8 cellular contexts compared by ENCODE assay signal in genomic region chr2:189440947-189441708, GRCh38. TPM values are rescaled to one million over a fixed set of nuclear protein-coding genes. Genes with fewer than 3 reads are reported as not detected.
DNase-seq lines count a peak whose midpoint lies in the region; ATAC-seq, FAIRE-seq and TF ChIP-seq lines count a peak whose summit lies in the region.

WDR75 (plus strand) TSS chr2:189441474; CDS start chr2:189441493, 19 bp downstream.

- TF ChIP-seq CTCF in ascending aorta (IDR thresholded peaks at IDR 0.05) (no peak), right atrium auricular region (IDR thresholded peaks at IDR 0.05) (no peak), psoas muscle (IDR thresholded peaks at IDR 0.05) (peak; percentile 2)

- peaks cover 5 to 14% of the 10 kb centered on the region in 2 donors for H3K4me1 ChIP-seq in ascending aorta
- H3K4me1 ChIP-seq in right atrium auricular region, result peaks cover 0 to 15% of the 10 kb centered on the region in 2 donors
- peaks cover 10% of the 10 kb centered on the region for H3K4me1 ChIP-seq in psoas muscle

- H3K27ac ChIP-seq in ascending aorta (peak within 1 kb of the TSS; percentile 90 to 94), right atrium auricular region (peak within 1 kb of the TSS; percentile 87 to 88), psoas muscle (peak within 1 kb of the TSS; percentile 89)

- H3K36me3 ChIP-seq in ascending aorta (no peaks in the 10 kb centered on the region), right atrium auricular region (no peaks in the 10 kb centered on the region), psoas muscle (ENCODE audit: insufficient read depth in 1 of 2, low read depth in 1 of 2) (peaks cover 0 to 3% of the 10 kb centered on the region in 2 donors)

- intact Hi-C loops in T-helper 2 cell treated with Interferon-gamma antibody and Interleukin-4, amounts not matched to agents 100 ng/mL and 5 ng/mL, for 36 hours (cut with micrococcal nuclease), result loop anchor here (1.0 to 5.0 kb wide), 7 partner anchors 139 to 1440 kb away; partner anchors contain the start of genes ASNSD1, GLS, ORMDL1 and OSGEPL1
- intact Hi-C loops in ascending aorta (cut with DNase I), result no loop called here
- intact Hi-C loops in psoas muscle (cut with DNase I), result no loop called here

- H3K9me3 ChIP-seq in ascending aorta, result no peaks in the 10 kb centered on the region
- H3K9me3 ChIP-seq in right atrium auricular region, result no peaks in the 10 kb centered on the region
- no peaks in the 10 kb centered on the region for H3K9me3 ChIP-seq in psoas muscle

- ATAC-seq in GM18499 (IDR thresholded peaks at IDR 0.05; ENCODE audit: insufficient read depth, unreplicated experiment) (peak; percentile 70), HG02943 (IDR thresholded peaks at IDR 0.05; ENCODE audit: low read depth, unreplicated experiment) (peak; percentile 92), psoas muscle (peak; percentile 98 to 99 (median 98))

- H3K27me3 ChIP-seq in ascending aorta, result no peaks in the 10 kb centered on the region
- H3K27me3 ChIP-seq in right atrium auricular region, result no peaks in the 10 kb centered on the region
- no peaks in the 10 kb centered on the region for H3K27me3 ChIP-seq in psoas muscle (ENCODE audit: insufficient read depth in 3 of 3, low read length in 2 of 3)

- FAIRE-seq in urothelium cell line (lab: Jason Lieb, UNC), result peak; percentile 58

- peak; percentile 48 for DNase-seq in NCI-H187 treated with DMSO at 0.1 percent for 48 hours (lab: John Stamatoyannopoulos, UW)
- peak; percentile 77 to 96 for DNase-seq in ascending aorta (ENCODE audit: low spot score in 2 of 2)
- peak; percentile 94 for DNase-seq in right atrium auricular region (ENCODE audit: low spot score)
- peak; percentile 94 to 95 for DNase-seq in psoas muscle
- peak; percentile 92 for DNase-seq in urothelium cell line (ENCODE audit: low spot score)

- WGBS in psoas muscle, 3 donors, result 0% methylated on average over 48 of the region's 48 CpGs

- H3K4me3 ChIP-seq in ascending aorta (peak within 1 kb of the TSS; percentile 79 to 90), right atrium auricular region (peak within 1 kb of the TSS; percentile 81 to 83), psoas muscle (peak within 1 kb of the TSS; percentile 90)

RNA-seq across cellular contexts. Expression of gene WDR75, which starts in this region (rescaled TPM):
- 57.3 and 58.5 TPM in 2 replicates for total RNA-seq in T-helper 2 cell treated with Interferon-gamma antibody and Interleukin-4, amounts not matched to agents 100 ng/mL and 5 ng/mL, for 36 hours
- total RNA-seq in ascending aorta (5.3 TPM), right atrium auricular region (10 to 100 TPM; 11.8 to 15.9 TPM), psoas muscle (10 to 100 TPM; 17.4 to 20.3 (median 18.6) TPM)
- polyA plus RNA-seq in psoas muscle, result 10 to 100 TPM in 2 of 3 donors, 1 to 10 TPM in 1; 9.2 to 16.7 (median 10.8) TPM

Comparison
In these comparisons a context has a peak if more than half of its experiments do, and no peak if none do; other contexts are left out.
1. Peak in every context shown above with its lines: DNase-seq, ATAC-seq, H3K4me3 ChIP-seq and H3K27ac ChIP-seq.